8 cellular contexts compared by ENCODE assay signal in genomic region chr4:102868782-102869568, GRCh38. TPM values are rescaled to one million over a fixed set of nuclear protein-coding genes. Genes with fewer than 3 reads are reported as not detected.
DNase-seq lines count a peak whose midpoint lies in the region; ATAC-seq, FAIRE-seq and TF ChIP-seq lines count a peak whose summit lies in the region.

Gene CISD2, plus strand, starts transcription at chr4:102868992. Its CDS starts 93 bp downstream, at chr4:102869085.

- no peak within 1 kb of the TSS for H3K9ac ChIP-seq in parathyroid adenoma

- no peak for TF ChIP-seq CTCF in parathyroid adenoma (IDR thresholded peaks at IDR 0.05)
- peak in 1 of 2 experiments; percentile 15 for TF ChIP-seq CTCF in tibial artery (IDR thresholded peaks at IDR 0.05)

- peaks cover 63% of the 10 kb centered on the region for H3K4me1 Mint-ChIP-seq in activated naive CD8-positive, alpha-beta T cell treated with anti-CD3 and anti-CD28 coated beads, Interleukin-2, amount 50 U/mL, for 24 hours

- TF ChIP-seq POLR2A in GM12892 (IDR thresholded peaks at IDR 0.05; ENCODE audit: low read depth, low read length), result peak; percentile 92

- peak within 1 kb of the TSS; percentile 93 for H2AFZ ChIP-seq in parathyroid adenoma

- ATAC-seq in HG02840 (IDR thresholded peaks at IDR 0.05; ENCODE audit: low FRiP score, unreplicated experiment) (peak; percentile 89), Right ventricle myocardium superior (ENCODE audit: poor library complexity) (peak; percentile 99)
- peak; percentile 90 for ATAC-seq in activated naive CD8-positive, alpha-beta T cell treated with anti-CD3 and anti-CD28 coated beads, Interleukin-2, amount 50 U/mL, for 24 hours

- no peaks in the 10 kb centered on the region for H3K79me2 ChIP-seq in parathyroid adenoma

- peak; percentile 98 for FAIRE-seq in GM12892 (lab: Jason Lieb, UNC)

- peak within 1 kb of the TSS; percentile 97 for H3K27ac Mint-ChIP-seq in activated naive CD8-positive, alpha-beta T cell treated with anti-CD3 and anti-CD28 coated beads, Interleukin-2, amount 50 U/mL, for 24 hours

- peak within 1 kb of the TSS; percentile 98 for H3K4me2 ChIP-seq in parathyroid adenoma (ENCODE audit: low read length)

- H3K4me3 ChIP-seq in parathyroid adenoma (ENCODE audit: low read depth, low read length), result peak within 1 kb of the TSS; percentile 94
- peak within 1 kb of the TSS; percentile 64 to 72 for H3K4me3 ChIP-seq in tibial artery

- H3K27ac ChIP-seq in parathyroid adenoma (peak within 1 kb of the TSS; percentile 91), tibial artery (peak within 1 kb of the TSS; percentile 93 to 97)

- H3K36me3 ChIP-seq in parathyroid adenoma (ENCODE audit: control insufficient read depth, insufficient read depth, low read length), result no peaks in the 10 kb centered on the region
- no peaks in the 10 kb centered on the region for H3K36me3 ChIP-seq in tibial artery

- DNase-seq in GM12892 (ENCODE audit: insufficient read length) (peak; percentile 68), NCI-H1436 (lab: John Stamatoyannopoulos, UW) (peak; percentile 91), SW480 (ENCODE audit: low spot score) (peak; percentile 88), Right ventricle myocardium superior (peak; percentile 95), tibial artery (peak; percentile 90 to 96)
- peak; percentile 91 for DNase-seq in activated naive CD8-positive, alpha-beta T cell treated with anti-CD3 and anti-CD28 coated beads, Interleukin-2, amount 50 U/mL, for 24 hours

- no peaks in the 10 kb centered on the region for H3K9me3 Mint-ChIP-seq in activated naive CD8-positive, alpha-beta T cell treated with anti-CD3 and anti-CD28 coated beads, Interleukin-2, amount 50 U/mL, for 24 hours

- peak within 1 kb of the TSS; percentile 94 for H3K4me3 Mint-ChIP-seq in activated naive CD8-positive, alpha-beta T cell treated with anti-CD3 and anti-CD28 coated beads, Interleukin-2, amount 50 U/mL, for 24 hours

- H3K27me3 ChIP-seq in parathyroid adenoma (ENCODE audit: control insufficient read depth, insufficient read depth, low read length) (no peaks in the 10 kb centered on the region), tibial artery (no peaks in the 10 kb centered on the region)

- H3K9me3 ChIP-seq in parathyroid adenoma (ENCODE audit: control insufficient read depth, low read length) (no peaks in the 10 kb centered on the region), tibial artery (no peaks in the 10 kb centered on the region)

- H3K27me3 Mint-ChIP-seq in activated naive CD8-positive, alpha-beta T cell treated with anti-CD3 and anti-CD28 coated beads, Interleukin-2, amount 50 U/mL, for 24 hours, result no peaks in the 10 kb centered on the region

- peaks cover 33% of the 10 kb centered on the region for H3K36me3 Mint-ChIP-seq in activated naive CD8-positive, alpha-beta T cell treated with anti-CD3 and anti-CD28 coated beads, Interleukin-2, amount 50 U/mL, for 24 hours (ENCODE audit: low read depth)

- intact Hi-C loops in Right ventricle myocardium superior (cut with DNase I) (loop anchor here (5.0 kb wide), 1 partner anchor 42 kb away; the partner anchor contains the start of gene UBE2D3), tibial artery (cut with DNase I; ENCODE audit: low total_unique reads) (loop anchor here (1.0 to 5.0 kb wide), 3 partner anchors 42 to 148 kb away; partner anchors contain the start of genes MANBA, SLC9B1 and UBE2D3)

- H3K4me1 ChIP-seq in parathyroid adenoma (no peaks in the 10 kb centered on the region), tibial artery (peaks cover 0 to 29% (median 2%) of the 10 kb centered on the region in 4 donors)

RNA-seq across cellular contexts. Expression of gene CISD2, which starts in this region (rescaled TPM):
- 36.0 TPM for polyA plus RNA-seq in GM12892 (2012; ENCODE audit: missing spikeins)
- 14.1 TPM for total RNA-seq in Right ventricle myocardium superior

Comparison
In these comparisons a context has a peak if more than half of its experiments do, and no peak if none do; other contexts are left out.
1. Peak in every context shown above with its lines: DNase-seq, ATAC-seq, H3K4me3 ChIP-seq and H3K27ac ChIP-seq.